In genomic region chr4:11133868-11134267, GRCh38 we compare ENCODE assay signal across 33 cellular contexts.
"Had no signal": no experiment of that assay in that cellular context is flagged by ENCODE, and none has a peak within 500 bp of the region (broad histone marks: within the 10 kb centered on the region; RNA-seq: fewer than 3 reads in every experiment).

No MANE protein-coding gene starts in this region.

- H3K4me1 ChIP-seq: breast epithelium, colonic mucosa, esophagus muscularis mucosa, foreskin keratinocyte, gastrocnemius medialis had no signal

- H3K36me3 Mint-ChIP-seq: activated CD4-positive, alpha-beta memory T cell treated with anti-CD3 and anti-CD28 coated beads for 36 hours; activated CD8-positive, alpha-beta memory T cell treated with anti-CD3 and anti-CD28 coated beads, Interleukin-2, amount 10 ng/mL, durations not matched to agents 7 days and 5 days; activated naive CD4-positive, alpha-beta T cell treated with anti-CD3 and anti-CD28 coated beads, Interleukin-2, amount 50 U/mL, for 72 hours; activated naive CD8-positive, alpha-beta T cell treated with anti-CD3 and anti-CD28 coated beads, Interleukin-2, amount 10 ng/mL, durations not matched to agents 7 days and 5 days; brain had no signal

- H3K27ac ChIP-seq: ascending aorta, breast epithelium, cardiac muscle cell, colonic mucosa, esophagus muscularis mucosa, foreskin keratinocyte, gastrocnemius medialis, WERI-Rb-1 had no signal

- H3K27ac Mint-ChIP-seq: activated CD4-positive, alpha-beta memory T cell treated with anti-CD3 and anti-CD28 coated beads for 36 hours; activated CD4-positive, alpha-beta T cell treated with anti-CD3 and anti-CD28 coated beads for 36 hours; activated CD4-positive, alpha-beta T cell treated with anti-CD3 and anti-CD28 coated beads, Interleukin-2, amount 10 ng/mL, durations not matched to agents 24 days and 14 days; activated CD8-positive, alpha-beta memory T cell treated with anti-CD3 and anti-CD28 coated beads, Interleukin-2, amount 10 ng/mL, durations not matched to agents 7 days and 5 days; activated CD8-positive, alpha-beta T cell treated with anti-CD3 and anti-CD28 coated beads, Interleukin-2, amount 10 ng/mL, durations not matched to agents 7 days and 5 days; activated naive CD4-positive, alpha-beta T cell treated with anti-CD3 and anti-CD28 coated beads for 36 hours; activated naive CD4-positive, alpha-beta T cell treated with anti-CD3 and anti-CD28 coated beads, Interleukin-2, amount 50 U/mL, for 72 hours; activated naive CD8-positive, alpha-beta T cell treated with anti-CD3 and anti-CD28 coated beads, Interleukin-2, amount 10 ng/mL, durations not matched to agents 7 days and 5 days; activated T-helper 1 cell treated with anti-CD3 and anti-CD28 coated beads, Interleukin-12 subunit alpha, Interleukin-12 subunit beta, Interleukin-2, Interleukin-4 antibody, amounts not matched to agents 30 ng/mL and 10 ng/mL and 1 ng/mL, durations not matched to agents 14 hours and 24 hours and 36 hours; activated T-helper 2 cell treated with anti-CD3 and anti-CD28 coated beads, Interferon-gamma antibody, Interleukin-2, Interleukin-4, amounts not matched to agents 10 μg/mL and 5 μg/mL and 100 μg/mL, durations not matched to agents 14 hours and 24 hours and 36 hours; brain; T-helper 17 cell; T-helper 2 cell treated with Interferon-gamma antibody and Interleukin-4, amounts not matched to agents 5 μg/mL and 100 μg/mL, for 36 hours had no signal

- H3K9me3 ChIP-seq: ascending aorta, breast epithelium, colonic mucosa, esophagus muscularis mucosa, gastrocnemius medialis had no signal

- H3K9me3 Mint-ChIP-seq: activated CD4-positive, alpha-beta T cell treated with anti-CD3 and anti-CD28 coated beads, Interleukin-2, amount 10 ng/mL, durations not matched to agents 24 days and 14 days; activated naive CD8-positive, alpha-beta T cell treated with anti-CD3 and anti-CD28 coated beads, Interleukin-2, amount 10 ng/mL, durations not matched to agents 7 days and 5 days; activated T-helper 1 cell treated with anti-CD3 and anti-CD28 coated beads, Interleukin-12 subunit alpha, Interleukin-12 subunit beta, Interleukin-2, Interleukin-4 antibody, amounts not matched to agents 30 ng/mL and 10 ng/mL and 1 ng/mL, durations not matched to agents 14 hours and 24 hours and 36 hours; T-helper 2 cell treated with Interferon-gamma antibody and Interleukin-4, amounts not matched to agents 5 μg/mL and 100 μg/mL, for 36 hours had no signal

- DNase-seq: activated CD4-positive, alpha-beta memory T cell treated with anti-CD3 and anti-CD28 coated beads for 36 hours; activated CD4-positive, alpha-beta T cell treated with anti-CD3 and anti-CD28 coated beads for 36 hours; activated CD4-positive, alpha-beta T cell treated with anti-CD3 and anti-CD28 coated beads, Interleukin-2, amount 10 ng/mL, durations not matched to agents 24 days and 14 days; activated CD4-positive, CD25-positive, alpha-beta regulatory T cell; activated CD4-positive, CD25-positive, alpha-beta regulatory T cell treated with anti-CD3 and anti-CD28 coated beads, Interleukin-2, amount 50 U/mL, for 72 hours; activated CD8-positive, alpha-beta memory T cell treated with anti-CD3 and anti-CD28 coated beads, Interleukin-2, amount 10 ng/mL, durations not matched to agents 7 days and 5 days; activated CD8-positive, alpha-beta memory T cell treated with anti-CD3 and anti-CD28 coated beads, Interleukin-2, amount 50 U/mL, for 4 hours; activated CD8-positive, alpha-beta T cell treated with anti-CD3 and anti-CD28 coated beads, Interleukin-2, amount 10 ng/mL, durations not matched to agents 7 days and 5 days; activated effector memory CD4-positive, alpha-beta T cell treated with anti-CD3 and anti-CD28 coated beads, Interleukin-2, amount 50 U/mL, for 16 hours; activated naive CD4-positive, alpha-beta T cell treated with anti-CD3 and anti-CD28 coated beads for 36 hours; activated naive CD8-positive, alpha-beta T cell treated with anti-CD3 and anti-CD28 coated beads, Interleukin-2, amount 10 ng/mL, durations not matched to agents 7 days and 5 days; activated T-cell treated with anti-CD3 and anti-CD28 coated beads, Interleukin-2, amount 50 U/mL, for 1 hour; activated T-cell treated with anti-CD3 and anti-CD28 coated beads, Interleukin-2, amount 50 U/mL, for 48 hours; central memory CD4-positive, alpha-beta T cell; cerebellar nuclear complex; colonic mucosa; effector CD8-positive, alpha-beta T cell; foreskin keratinocyte; gastrocnemius medialis; glutamatergic neuron; T-helper 1 cell; T-helper 17 cell; T1000; WERI-Rb-1 had no signal

- H3K36me3 ChIP-seq: ascending aorta, breast epithelium, cardiac muscle cell, colonic mucosa, esophagus muscularis mucosa, gastrocnemius medialis, WERI-Rb-1 had no signal

- ATAC-seq: activated CD4-positive, alpha-beta T cell treated with anti-CD3 and anti-CD28 coated beads for 36 hours; activated CD8-positive, alpha-beta memory T cell treated with anti-CD3 and anti-CD28 coated beads, Interleukin-2, amount 10 ng/mL, durations not matched to agents 7 days and 5 days; activated CD8-positive, alpha-beta T cell treated with anti-CD3 and anti-CD28 coated beads, Interleukin-2, amount 10 ng/mL, durations not matched to agents 7 days and 5 days; activated naive CD4-positive, alpha-beta T cell treated with anti-CD3 and anti-CD28 coated beads, Interleukin-2, amount 50 U/mL, for 72 hours; foreskin keratinocyte; gastrocnemius medialis; T-helper 17 cell had no signal

- H3K27me3 Mint-ChIP-seq: activated CD4-positive, alpha-beta memory T cell treated with anti-CD3 and anti-CD28 coated beads for 36 hours; activated CD4-positive, alpha-beta T cell treated with anti-CD3 and anti-CD28 coated beads, Interleukin-2, amount 10 ng/mL, durations not matched to agents 24 days and 14 days; activated CD8-positive, alpha-beta memory T cell treated with anti-CD3 and anti-CD28 coated beads, Interleukin-2, amount 10 ng/mL, durations not matched to agents 7 days and 5 days; brain; T-helper 17 cell had no signal

- H3K27me3 ChIP-seq: ascending aorta, breast epithelium, cardiac muscle cell, colonic mucosa, esophagus muscularis mucosa, foreskin keratinocyte, gastrocnemius medialis had no signal

- H3K4me3 ChIP-seq: ascending aorta, breast epithelium, cardiac muscle cell, colonic mucosa, esophagus muscularis mucosa, gastrocnemius medialis had no signal

- H3K4me3 Mint-ChIP-seq: activated CD4-positive, alpha-beta memory T cell treated with anti-CD3 and anti-CD28 coated beads for 36 hours; activated CD4-positive, alpha-beta T cell treated with anti-CD3 and anti-CD28 coated beads for 36 hours; activated CD4-positive, alpha-beta T cell treated with anti-CD3 and anti-CD28 coated beads, Interleukin-2, amount 10 ng/mL, durations not matched to agents 24 days and 14 days; activated CD8-positive, alpha-beta memory T cell treated with anti-CD3 and anti-CD28 coated beads, Interleukin-2, amount 10 ng/mL, durations not matched to agents 7 days and 5 days; activated CD8-positive, alpha-beta T cell treated with anti-CD3 and anti-CD28 coated beads, Interleukin-2, amount 10 ng/mL, durations not matched to agents 7 days and 5 days; activated naive CD4-positive, alpha-beta T cell treated with anti-CD3 and anti-CD28 coated beads for 36 hours; activated naive CD8-positive, alpha-beta T cell treated with anti-CD3 and anti-CD28 coated beads, Interleukin-2, amount 10 ng/mL, durations not matched to agents 7 days and 5 days; activated T-helper 1 cell treated with anti-CD3 and anti-CD28 coated beads, Interleukin-12 subunit alpha, Interleukin-12 subunit beta, Interleukin-2, Interleukin-4 antibody, amounts not matched to agents 30 ng/mL and 10 ng/mL and 1 ng/mL, durations not matched to agents 14 hours and 24 hours and 36 hours; brain; T-helper 17 cell; T-helper 2 cell treated with Interferon-gamma antibody and Interleukin-4, amounts not matched to agents 5 μg/mL and 100 μg/mL, for 36 hours had no signal

- H3K4me1 Mint-ChIP-seq: activated CD4-positive, alpha-beta T cell treated with anti-CD3 and anti-CD28 coated beads, Interleukin-2, amount 10 ng/mL, durations not matched to agents 24 days and 14 days; activated CD8-positive, alpha-beta memory T cell treated with anti-CD3 and anti-CD28 coated beads, Interleukin-2, amount 10 ng/mL, durations not matched to agents 7 days and 5 days; activated naive CD8-positive, alpha-beta T cell treated with anti-CD3 and anti-CD28 coated beads, Interleukin-2, amount 10 ng/mL, durations not matched to agents 7 days and 5 days; brain; T-helper 17 cell had no signal
